In genomic region chr9:106758911-106759310, GRCh38 we compare ENCODE assay signal across 13 cellular contexts.
DNase-seq lines count a peak whose midpoint lies in the region; ATAC-seq and TF ChIP-seq lines count a peak whose summit lies in the region.
"Had no signal": no experiment of that assay in that cellular context is flagged by ENCODE, and none has a peak within 500 bp of the region (broad histone marks: within the 10 kb centered on the region; RNA-seq: fewer than 3 reads in every experiment).

No MANE protein-coding gene starts in this region.

- in situ Hi-C loops in KBM-7 (cut with MboI; ENCODE audit: low pct_unique_long_range_greater_than_20kb, low sequenced_read_pairs), result no loop called here

- H3K4me3 ChIP-seq in psoas muscle, result no peak overlapping the region

- no peaks in the 10 kb centered on the region for H3K27me3 ChIP-seq in psoas muscle (ENCODE audit: insufficient read depth in 3 of 3, low read length in 2 of 3)

- ATAC-seq in GM19351 (IDR thresholded peaks at IDR 0.05; ENCODE audit: unreplicated experiment), result peak; percentile 93
- peak; percentile 69 for ATAC-seq in HG02678 (IDR thresholded peaks at IDR 0.05; ENCODE audit: unreplicated experiment)
- ATAC-seq in HG03521 (IDR thresholded peaks at IDR 0.05; ENCODE audit: unreplicated experiment), result peak; percentile 70
- ATAC-seq in psoas muscle, result peak in 1 of 4 donors; percentile 23
- no peak for ATAC-seq in natural killer cell treated with Interleukin-12 subunit alpha and Interleukin-12 subunit beta and Interleukin-15 and Interleukin-18, amount 100 ng/mL, for 72 hours
- ATAC-seq: Panc1 had no signal

- H3K4me1 Mint-ChIP-seq in natural killer cell treated with Interleukin-12 subunit alpha and Interleukin-12 subunit beta and Interleukin-15 and Interleukin-18, amount 100 ng/mL, for 72 hours (ENCODE audit: low read depth in 2 of 2), result no peaks in the 10 kb centered on the region

- H3K9me3 Mint-ChIP-seq in natural killer cell treated with Interleukin-12 subunit alpha and Interleukin-12 subunit beta and Interleukin-15 and Interleukin-18, amount 100 ng/mL, for 72 hours, result no peaks in the 10 kb centered on the region
- H3K9me3 Mint-ChIP-seq: H9 had no signal

- peaks cover 33% of the 10 kb centered on the region for H3K4me1 ChIP-seq in psoas muscle

- intact Hi-C loops in psoas muscle (cut with DNase I), result loop anchor here in 1 of 2 donors (5.0 kb wide), 1 partner anchor 103 kb away; the partner anchor contains the start of gene ZNF462

- peak overlapping the region; percentile 89 for H3K27ac ChIP-seq in psoas muscle

- TF ChIP-seq CTCF in psoas muscle (IDR thresholded peaks at IDR 0.05), result no peak

- DNase-seq in psoas muscle (no peak), KBM-7 (no peak), NCI-H187 (lab: John Stamatoyannopoulos, UW) (no peak)
- no peak for DNase-seq in natural killer cell treated with Interleukin-12 subunit alpha and Interleukin-12 subunit beta and Interleukin-15 and Interleukin-18, amount 100 ng/mL, for 72 hours (ENCODE audit: low spot score)
- DNase-seq: activated naive CD4-positive, alpha-beta T cell treated with Interleukin-2 at 50 U/mL for 16 hours; H9; NCI-H1092; stimulated activated CD4-positive, alpha-beta T cell treated with anti-CD3 and anti-CD28 coated beads, Interleukin-4, amount 100 ng/mL, for 1 hour had no signal

- WGBS in psoas muscle, 3 donors, result 19 to 36% (median 31%) methylated on average over 1 of the region's 1 CpG

- H3K36me3 ChIP-seq in psoas muscle (ENCODE audit: insufficient read depth in 1 of 2, low read depth in 1 of 2), result no peaks in the 10 kb centered on the region

- peaks cover 0 to 3% of the 10 kb centered on the region in 2 donors for H3K27me3 Mint-ChIP-seq in natural killer cell treated with Interleukin-12 subunit alpha and Interleukin-12 subunit beta and Interleukin-15 and Interleukin-18, amount 100 ng/mL, for 72 hours

- H3K4me3 Mint-ChIP-seq in natural killer cell treated with Interleukin-12 subunit alpha and Interleukin-12 subunit beta and Interleukin-15 and Interleukin-18, amount 100 ng/mL, for 72 hours, result no peak overlapping the region
- H3K4me3 Mint-ChIP-seq: H9, WTC11 had no signal

- H3K9me3 ChIP-seq in psoas muscle, result no peaks in the 10 kb centered on the region

- no peaks in the 10 kb centered on the region for H3K36me3 Mint-ChIP-seq in natural killer cell treated with Interleukin-12 subunit alpha and Interleukin-12 subunit beta and Interleukin-15 and Interleukin-18, amount 100 ng/mL, for 72 hours
- H3K36me3 Mint-ChIP-seq: WTC11 had no signal

- no peak overlapping the region for H3K27ac Mint-ChIP-seq in natural killer cell treated with Interleukin-12 subunit alpha and Interleukin-12 subunit beta and Interleukin-15 and Interleukin-18, amount 100 ng/mL, for 72 hours
- H3K27ac Mint-ChIP-seq: WTC11 had no signal

Comparison
In these comparisons a context has a peak if more than half of its experiments do, and no peak if none do; other contexts are left out.
1. ATAC-seq: peak in GM19351 (single experiment), HG02678 (single experiment) and HG03521 (single experiment); none in natural killer cell treated with Interleukin-12 subunit alpha and Interleukin-12 subunit beta and Interleukin-15 and Interleukin-18, amount 100 ng/mL, for 72 hours (0 of 2).